In genomic region chr1:77382361-77382760, GRCh38 we compare ENCODE assay signal across 14 cellular contexts.
DNase-seq lines count a peak whose midpoint lies in the region; ATAC-seq, FAIRE-seq and TF ChIP-seq lines count a peak whose summit lies in the region.
"Had no signal": no experiment of that assay in that cellular context is flagged by ENCODE, and none has a peak within 500 bp of the region (broad histone marks: within the 10 kb centered on the region; RNA-seq: fewer than 3 reads in every experiment).

No MANE protein-coding gene starts in this region.

- H3K4me3 ChIP-seq in epithelial cell of proximal tubule (ENCODE audit: low read depth, low read length): no peak overlapping the region

- DNase-seq in Daoy (ENCODE audit: low read depth): peak; percentile 34
- peak; percentile 4 for DNase-seq in NCI-H226
- peak; percentile 86 for DNase-seq in epithelial cell of proximal tubule (ENCODE audit: low read depth)
- DNase-seq in kidney tubule cell (ENCODE audit: low spot score): peak; percentile 95
- no peak for DNase-seq in NCI-H82 (lab: John Stamatoyannopoulos, UW)
- DNase-seq in D721Med (ENCODE audit: insufficient read length, low spot score): no peak
- no peak for DNase-seq in HUDEP-2 (lab: John Stamatoyannopoulos, UW; ENCODE audit: unreplicated experiment in 76 of 76)
- DNase-seq: KBM-7, NCI-H1092, NCI-H146, NCI-H2081, NCI-H524 had no signal

- no peak for FAIRE-seq in D721Med (lab: Jason Lieb, UNC)

- TF ChIP-seq CTCF in epithelial cell of proximal tubule (conservative IDR thresholded peaks at IDR 0.05; ENCODE audit: low read depth, low read length) (no peak), D721Med (IDR thresholded peaks at IDR 0.05; ENCODE audit: insufficient read depth, missing control alignments) (no peak)

- no peak for ATAC-seq in HG03460 (IDR thresholded peaks at IDR 0.05; ENCODE audit: unreplicated experiment)
- ATAC-seq: HCT116 had no signal

Comparison
In these comparisons a context has a peak if more than half of its experiments do, and no peak if none do; other contexts are left out.
1. DNase-seq: peak in Daoy (single experiment), NCI-H226 (single experiment), epithelial cell of proximal tubule (single experiment) and kidney tubule cell (single experiment); none in NCI-H82 (single experiment), D721Med (single experiment) and HUDEP-2 (0 of 76).